ENCODE assay signal across 25 cellular contexts in the genomic region with DNA sequence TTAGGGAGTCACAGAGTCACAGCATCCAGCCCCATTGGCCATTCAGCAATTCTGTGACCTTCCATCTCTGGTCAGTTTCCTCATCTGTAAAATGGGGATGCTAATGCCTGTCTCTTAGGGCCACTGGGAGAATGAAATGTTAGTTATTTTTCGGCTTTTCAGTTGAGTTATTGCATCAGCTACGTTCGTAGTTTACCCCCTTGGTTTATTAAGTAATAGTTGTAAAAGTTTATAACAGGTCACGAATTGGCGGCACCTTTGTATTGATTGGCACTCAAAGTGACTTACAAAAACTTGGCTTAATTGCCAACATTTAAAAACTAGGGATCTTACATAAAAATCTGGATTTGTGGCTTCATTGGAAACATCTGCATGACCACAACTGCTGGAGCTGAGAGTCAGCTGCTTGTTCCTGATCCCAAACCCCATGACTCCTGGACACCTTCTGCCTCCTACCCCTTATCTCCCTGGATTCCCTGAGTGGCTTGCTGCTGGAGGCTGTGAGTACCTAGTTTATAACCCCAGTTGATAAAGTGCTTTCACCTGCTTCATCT. TPM values are rescaled to one million over a fixed set of nuclear protein-coding genes. Genes with fewer than 3 reads are reported as not detected.
DNase-seq lines count a peak whose midpoint lies in the region; ATAC-seq and TF ChIP-seq lines count a peak whose summit lies in the region.
"Had no signal": no experiment of that assay in that cellular context is flagged by ENCODE, and none has a peak within 500 bp of the region (broad histone marks: within the 10 kb centered on the region; RNA-seq: fewer than 3 reads in every experiment).

No MANE protein-coding gene starts in this region.

- no peak for TF ChIP-seq CTCF in endodermal cell (conservative IDR thresholded peaks at IDR 0.05)

- no peaks in the 10 kb centered on the region for H3K36me3 Mint-ChIP-seq in endodermal cell (ENCODE audit: low read depth)
- H3K36me3 Mint-ChIP-seq: CD8-positive, alpha-beta memory T cell had no signal

- no peak overlapping the region for H3K27ac Mint-ChIP-seq in endodermal cell
- H3K27ac Mint-ChIP-seq: HFFc6 had no signal

- H3K9me3 ChIP-seq in endodermal cell (ENCODE audit: control insufficient read depth, low read length), result no peaks in the 10 kb centered on the region
- H3K9me3 ChIP-seq: A549, MG63, Peyer's patch had no signal

- H3K9me3 Mint-ChIP-seq in endodermal cell, result no peaks in the 10 kb centered on the region
- H3K9me3 Mint-ChIP-seq: CD8-positive, alpha-beta memory T cell; HFFc6 had no signal

- intact Hi-C loops in left colon (cut with DNase I, micrococcal nuclease), result no loop called here
- intact Hi-C loops in sciatic nerve (cut with DNase I), result no loop called here

- H3K4me3 Mint-ChIP-seq in endodermal cell, result no peak overlapping the region
- H3K4me3 Mint-ChIP-seq: CD8-positive, alpha-beta memory T cell; HFFc6 had no signal

- H3K4me1 Mint-ChIP-seq in endodermal cell, result peaks cover 16% of the 10 kb centered on the region
- H3K4me1 Mint-ChIP-seq: CD8-positive, alpha-beta memory T cell had no signal

- no peak overlapping the region for H3K9ac ChIP-seq in endodermal cell (ENCODE audit: extremely low read depth, low read length, poor library complexity, severe bottlenecking)

- H3K27me3 Mint-ChIP-seq in endodermal cell (ENCODE audit: insufficient read depth), result peaks cover 21% of the 10 kb centered on the region

- DNase-seq in HuH-7 (ENCODE audit: low spot score) (peak; percentile 57), endodermal cell (peak; percentile 51), left colon (no peak), sciatic nerve (ENCODE audit: low spot score) (no peak), NCI-H345 treated with DMSO at 0.1 percent for 48 hours (lab: John Stamatoyannopoulos, UW; ENCODE audit: unreplicated experiment) (no peak), NCI-H1930 (lab: John Stamatoyannopoulos, UW) (no peak)
- DNase-seq in activated naive CD4-positive, alpha-beta T cell treated with Interleukin-2 at 50 U/mL for 16 hours, result no peak
- DNase-seq: C1 segment of cervical spinal cord; CD8-positive, alpha-beta memory T cell; GOT3; HFFc6; Kasumi-1; MG63; NCI-H1048; NCI-H1436; NCI-H2029; NCI-H2171; NCI-H446; NCI-H69; NK-92 treated with Interleukin-12 subunit alpha and Interleukin-12 subunit beta, amount 100 ng/mL, for 24 hours had no signal

- no peaks in the 10 kb centered on the region for H3K4me1 ChIP-seq in endodermal cell (ENCODE audit: control insufficient read depth, insufficient read depth, low read length)

- no peaks in the 10 kb centered on the region for H3K36me3 ChIP-seq in endodermal cell (ENCODE audit: control insufficient read depth, insufficient read depth, low read length)
- H3K36me3 ChIP-seq: MG63, Peyer's patch had no signal

- H3K4me3 ChIP-seq in endodermal cell (ENCODE audit: low read length), result no peak overlapping the region
- H3K4me3 ChIP-seq: A549, MG63, Peyer's patch, SK-N-MC had no signal

- ATAC-seq in left colon (peak; percentile 45), sciatic nerve (peak; percentile 94), GM18502 (IDR thresholded peaks at IDR 0.05; ENCODE audit: poor library complexity, unreplicated experiment) (no peak)
- ATAC-seq: A549, Right ventricle myocardium inferior had no signal

- WGBS in endodermal cell (ENCODE audit: insufficient coverage in 1 of 2, insufficient read length in 1 of 2), 2 experiments, result 77 to 92% methylated on average over 3 to 5 of the region's 5 CpGs

- peaks cover 8% of the 10 kb centered on the region for H3K27me3 ChIP-seq in endodermal cell (ENCODE audit: control insufficient read depth, insufficient read depth, low read length, poor library complexity, severe bottlenecking)
- H3K27me3 ChIP-seq: MG63, Peyer's patch had no signal

- no peak overlapping the region for H3K27ac ChIP-seq in endodermal cell (ENCODE audit: low read depth, low read length)
- H3K27ac ChIP-seq: SK-N-MC had no signal

RNA-seq across cellular contexts. Expression of gene SLC1A7, which starts 23.0 kb away (rescaled TPM):
- total RNA-seq in endodermal cell (1 to 10 TPM; 1.7 to 2.3 TPM), left colon (1 to 10 TPM in 1 of 2 donors, under 1 TPM in 1; 0.58 to 1.1 TPM), sciatic nerve (0.89 TPM)
- not detected for polyA plus RNA-seq in endodermal cell (2013, experiment 1 of 2)
- 0.12 TPM for polyA plus RNA-seq in endodermal cell (2013, experiment 2 of 2)
- total RNA-seq: CD8-positive, alpha-beta memory T cell; Right ventricle myocardium inferior had no signal

RNA-seq across cellular contexts. Expression of gene CPT2, which starts 31.1 kb away (rescaled TPM):
- total RNA-seq in endodermal cell (10 to 100 TPM; 28.7 to 31.3 TPM), left colon (10 to 100 TPM; 71.1 to 76.4 TPM), sciatic nerve (10.1 TPM)
- polyA plus RNA-seq in endodermal cell (2013, experiment 1 of 2), result 18.8 TPM
- polyA plus RNA-seq in endodermal cell (2013, experiment 2 of 2), result 19.3 TPM

RNA-seq across cellular contexts. Expression of gene CZIB, which starts 54.9 kb away (rescaled TPM):
- total RNA-seq in endodermal cell (10 to 100 TPM; 64.4 to 74.2 TPM), left colon (10 to 100 TPM; 31.3 to 33.3 TPM), sciatic nerve (71.6 TPM)
- polyA plus RNA-seq in endodermal cell (2013, experiment 1 of 2), result 74.3 TPM
- 62.1 TPM for polyA plus RNA-seq in endodermal cell (2013, experiment 2 of 2)

Comparison
In these comparisons a context has a peak if more than half of its experiments do, and no peak if none do; other contexts are left out.
1. DNase-seq: peak in HuH-7 (single experiment) and endodermal cell (single experiment); none in left colon (0 of 2), sciatic nerve (single experiment), NCI-H345 treated with DMSO at 0.1 percent for 48 hours (single experiment), activated naive CD4-positive, alpha-beta T cell treated with Interleukin-2 at 50 U/mL for 16 hours (single experiment) and NCI-H1930 (0 of 2).